8 cellular contexts compared by ENCODE assay signal in genomic region chr6:150142657-150143501, GRCh38. TPM values are rescaled to one million over a fixed set of nuclear protein-coding genes. Genes with fewer than 3 reads are reported as not detected.
DNase-seq lines count a peak whose midpoint lies in the region; ATAC-seq and TF ChIP-seq lines count a peak whose summit lies in the region.

PPP1R14C (plus strand) TSS chr6:150143044; CDS start chr6:150143193, 149 bp downstream.

- H3K4me3 ChIP-seq in LNCaP clone FGC (ENCODE audit: low read depth, low read length) (peak within 1 kb of the TSS; percentile 57), fibroblast of the aortic adventitia (ENCODE audit: low read depth, low read length) (peak within 1 kb of the TSS; percentile 56), neural progenitor cell (peak within 1 kb of the TSS; percentile 56)

- peaks cover 100% of the 10 kb centered on the region for H3K27me3 ChIP-seq in neural progenitor cell

- H3K36me3 Mint-ChIP-seq in activated CD4-positive, alpha-beta memory T cell treated with anti-CD3 and anti-CD28 coated beads, Interleukin-2, amount 10 ng/mL, durations not matched to agents 7 days and 5 days (ENCODE audit: low read depth): no peaks in the 10 kb centered on the region
- no peaks in the 10 kb centered on the region for H3K36me3 Mint-ChIP-seq in neural progenitor cell

- H3K4me2 ChIP-seq in neural progenitor cell: peak within 1 kb of the TSS; percentile 91

- 0 out of 2 replicates have a peak, but pooled peaks have one; percentile 4 for TF ChIP-seq CTCF in LNCaP clone FGC (IDR thresholded peaks at IDR 0.05; ENCODE audit: control insufficient read depth, extremely low read depth, insufficient read depth)
- TF ChIP-seq CTCF in fibroblast of the aortic adventitia (IDR thresholded peaks at IDR 0.05; ENCODE audit: insufficient read depth, low read length): no peak
- TF ChIP-seq CTCF in neural progenitor cell (IDR thresholded peaks at IDR 0.05): no peak

- POLR2A ChIA-PET in activated CD4-positive, alpha-beta memory T cell treated with anti-CD3 and anti-CD28 coated beads, Interleukin-2, amount 10 ng/mL, durations not matched to agents 7 days and 5 days (lab: Charles Lee): no interaction called here

- H2AFZ ChIP-seq in neural progenitor cell (replicated peaks): peak within 1 kb of the TSS; percentile 88

- H3K27ac ChIP-seq in neural progenitor cell: no peak within 1 kb of the TSS

- CTCF ChIA-PET in activated CD4-positive, alpha-beta memory T cell treated with anti-CD3 and anti-CD28 coated beads, Interleukin-2, amount 10 ng/mL, durations not matched to agents 7 days and 5 days (lab: Charles Lee): interaction anchor here (2.6 kb wide), 1 partner anchor 11 kb away, joined by 7 read pairs; no protein-coding TSS in a partner anchor

- H3K9me3 Mint-ChIP-seq in activated CD4-positive, alpha-beta memory T cell treated with anti-CD3 and anti-CD28 coated beads, Interleukin-2, amount 10 ng/mL, durations not matched to agents 7 days and 5 days: peaks cover 1% of the 10 kb centered on the region
- H3K9me3 Mint-ChIP-seq in neural progenitor cell: no peaks in the 10 kb centered on the region

- no peak within 1 kb of the TSS for H3K9ac ChIP-seq in neural progenitor cell

- H3K36me3 ChIP-seq in neural progenitor cell: no peaks in the 10 kb centered on the region

- H3K27me3 Mint-ChIP-seq in activated CD4-positive, alpha-beta memory T cell treated with anti-CD3 and anti-CD28 coated beads, Interleukin-2, amount 10 ng/mL, durations not matched to agents 7 days and 5 days: peaks cover 73% of the 10 kb centered on the region
- peaks cover 55% of the 10 kb centered on the region for H3K27me3 Mint-ChIP-seq in neural progenitor cell (ENCODE audit: insufficient read depth, low read depth)

- no peak for ATAC-seq in GM18519 (IDR thresholded peaks at IDR 0.05; ENCODE audit: low FRiP score, unreplicated experiment)
- no peak for ATAC-seq in GM19452 (IDR thresholded peaks at IDR 0.05; ENCODE audit: unreplicated experiment)
- no peak for ATAC-seq in HG02840 (IDR thresholded peaks at IDR 0.05; ENCODE audit: low FRiP score, unreplicated experiment)

- peaks cover 14% of the 10 kb centered on the region for H3K4me1 Mint-ChIP-seq in activated CD4-positive, alpha-beta memory T cell treated with anti-CD3 and anti-CD28 coated beads, Interleukin-2, amount 10 ng/mL, durations not matched to agents 7 days and 5 days
- peaks cover 15% of the 10 kb centered on the region for H3K4me1 Mint-ChIP-seq in neural progenitor cell

- H3K4me3 Mint-ChIP-seq in activated CD4-positive, alpha-beta memory T cell treated with anti-CD3 and anti-CD28 coated beads, Interleukin-2, amount 10 ng/mL, durations not matched to agents 7 days and 5 days: peak within 1 kb of the TSS; percentile 51
- peak within 1 kb of the TSS; percentile 89 for H3K4me3 Mint-ChIP-seq in neural progenitor cell

- no peaks in the 10 kb centered on the region for H3K79me2 ChIP-seq in neural progenitor cell (ENCODE audit: low read depth)

- no peak within 1 kb of the TSS for H3K27ac Mint-ChIP-seq in activated CD4-positive, alpha-beta memory T cell treated with anti-CD3 and anti-CD28 coated beads, Interleukin-2, amount 10 ng/mL, durations not matched to agents 7 days and 5 days
- no peak within 1 kb of the TSS for H3K27ac Mint-ChIP-seq in neural progenitor cell

- no peaks in the 10 kb centered on the region for H3K9me3 ChIP-seq in neural progenitor cell (ENCODE audit: low read depth)

- peaks cover 4% of the 10 kb centered on the region for H3K4me1 ChIP-seq in neural progenitor cell

- peaks cover 11% of the 10 kb centered on the region for H3F3A ChIP-seq in neural progenitor cell (ENCODE audit: low read depth)

- peaks cover 9% of the 10 kb centered on the region for H4K20me1 ChIP-seq in neural progenitor cell (ENCODE audit: low read depth)

- DNase-seq in CMK (ENCODE audit: low read depth) (peak; percentile 39), LNCaP clone FGC (ENCODE audit: low read depth) (no peak), fibroblast of the aortic adventitia (ENCODE audit: low read depth) (no peak), neural progenitor cell (ENCODE audit: low spot score) (peak; percentile 86)
- DNase-seq in activated CD4-positive, alpha-beta memory T cell treated with anti-CD3 and anti-CD28 coated beads, Interleukin-2, amount 10 ng/mL, durations not matched to agents 7 days and 5 days: peak; percentile 20

RNA-seq across cellular contexts. Expression of gene PPP1R14C, which starts in this region (rescaled TPM):
- under 1 TPM; 0.10 TPM for total RNA-seq in activated CD4-positive, alpha-beta memory T cell treated with anti-CD3 and anti-CD28 coated beads, Interleukin-2, amount 10 ng/mL, durations not matched to agents 7 days and 5 days
- total RNA-seq in fibroblast of the aortic adventitia (ENCODE audit: low replicate concordance) (2.1 TPM in 1 of 2 replicates, not detected in the other), neural progenitor cell (ENCODE audit: low replicate concordance) (0.06 and 0.26 TPM in 2 replicates)

Comparison
In these comparisons a context has a peak if more than half of its experiments do, and no peak if none do; other contexts are left out.
1. Peak in DNase-seq in activated CD4-positive, alpha-beta memory T cell treated with anti-CD3 and anti-CD28 coated beads, Interleukin-2, amount 10 ng/mL, durations not matched to agents 7 days and 5 days; RNA of the gene not detected or under 1 TPM.
2. Peak in DNase-seq, H3K4me3 ChIP-seq and H3K4me2 ChIP-seq in neural progenitor cell; RNA of the gene not detected or under 1 TPM.